Comparison of ENCODE assay signal across 26 cellular contexts in genomic region chr19:16335226-16335625, GRCh38.
"Had no signal": no experiment of that assay in that cellular context is flagged by ENCODE, and none has a peak within 500 bp of the region (broad histone marks: within the 10 kb centered on the region; RNA-seq: fewer than 3 reads in every experiment).

No MANE protein-coding gene starts in this region.

- H3K9me3 ChIP-seq: ascending aorta, SJCRH30 had no signal

- H3K4me3 ChIP-seq: ascending aorta, cardiac muscle cell, SJCRH30, SK-N-MC had no signal

- ATAC-seq: activated CD8-positive, alpha-beta T cell treated with anti-CD3 and anti-CD28 coated beads for 36 hours; activated naive CD8-positive, alpha-beta T cell treated with anti-CD3 and anti-CD28 coated beads, Interleukin-2, amount 50 U/mL, for 24 hours; activated T-cell treated with anti-CD3 and anti-CD28 coated beads, Interleukin-2, amount 50 U/mL, for 72 hours; activated T-helper 17 cell treated with anti-CD3 and anti-CD28 coated beads, Interleukin-2, amount 50 U/mL, for 72 hours; Panc1 had no signal

- H3K27me3 ChIP-seq: ascending aorta, cardiac muscle cell, SJCRH30 had no signal

- H3K27me3 Mint-ChIP-seq: activated naive CD8-positive, alpha-beta T cell; activated T-helper 17 cell treated with anti-CD3 and anti-CD28 coated beads, Interleukin-2, amount 50 U/mL, for 72 hours had no signal

- H3K27ac ChIP-seq: ascending aorta, cardiac muscle cell, SJCRH30, SK-N-MC, WERI-Rb-1 had no signal

- H3K36me3 Mint-ChIP-seq: activated naive CD8-positive, alpha-beta T cell had no signal

- H3K9me3 Mint-ChIP-seq: activated CD4-positive, alpha-beta T cell treated with anti-CD3 and anti-CD28 coated beads, Interleukin-2, amount 10 ng/mL, durations not matched to agents 24 days and 14 days; activated CD8-positive, alpha-beta T cell treated with anti-CD3 and anti-CD28 coated beads for 36 hours; activated naive CD4-positive, alpha-beta T cell treated with anti-CD3 and anti-CD28 coated beads, Interleukin-2, amount 10 ng/mL, durations not matched to agents 7 days and 5 days; activated naive CD8-positive, alpha-beta T cell treated with anti-CD3 and anti-CD28 coated beads, Interleukin-2, amount 50 U/mL, for 24 hours; activated T-cell treated with anti-CD3 and anti-CD28 coated beads, Interleukin-2, amount 50 U/mL, for 72 hours had no signal

- H3K27ac Mint-ChIP-seq: activated CD4-positive, alpha-beta T cell treated with anti-CD3 and anti-CD28 coated beads, Interleukin-2, amount 10 ng/mL, durations not matched to agents 24 days and 14 days; activated CD8-positive, alpha-beta T cell treated with anti-CD3 and anti-CD28 coated beads for 36 hours; activated naive CD4-positive, alpha-beta T cell treated with anti-CD3 and anti-CD28 coated beads, Interleukin-2, amount 10 ng/mL, durations not matched to agents 7 days and 5 days; activated naive CD8-positive, alpha-beta T cell; activated naive CD8-positive, alpha-beta T cell treated with anti-CD3 and anti-CD28 coated beads, Interleukin-2, amount 50 U/mL, for 24 hours; activated T-cell treated with anti-CD3 and anti-CD28 coated beads, Interleukin-2, amount 50 U/mL, for 72 hours had no signal

- H3K4me3 Mint-ChIP-seq: activated CD4-positive, alpha-beta T cell treated with anti-CD3 and anti-CD28 coated beads, Interleukin-2, amount 10 ng/mL, durations not matched to agents 24 days and 14 days; activated CD8-positive, alpha-beta T cell treated with anti-CD3 and anti-CD28 coated beads for 36 hours; activated naive CD4-positive, alpha-beta T cell treated with anti-CD3 and anti-CD28 coated beads, Interleukin-2, amount 10 ng/mL, durations not matched to agents 7 days and 5 days; activated naive CD8-positive, alpha-beta T cell; activated naive CD8-positive, alpha-beta T cell treated with anti-CD3 and anti-CD28 coated beads, Interleukin-2, amount 50 U/mL, for 24 hours; activated T-cell treated with anti-CD3 and anti-CD28 coated beads, Interleukin-2, amount 50 U/mL, for 72 hours; activated T-helper 17 cell treated with anti-CD3 and anti-CD28 coated beads, Interleukin-2, amount 50 U/mL, for 72 hours had no signal

- H3K36me3 ChIP-seq: ascending aorta, cardiac muscle cell, SJCRH30, WERI-Rb-1 had no signal

- DNase-seq: activated CD4-positive, alpha-beta T cell treated with anti-CD3 and anti-CD28 coated beads, Interleukin-2, amount 10 ng/mL, durations not matched to agents 24 days and 14 days; activated CD4-positive, alpha-beta T cell treated with anti-CD3 and anti-CD28 coated beads, Interleukin-2, amount 50 U/mL, for 4 hours; activated CD8-positive, alpha-beta T cell treated with anti-CD3 and anti-CD28 coated beads for 36 hours; activated naive CD4-positive, alpha-beta T cell treated with anti-CD3 and anti-CD28 coated beads, Interleukin-2, amount 10 ng/mL, durations not matched to agents 7 days and 5 days; activated naive CD8-positive, alpha-beta T cell treated with anti-CD3 and anti-CD28 coated beads, Interleukin-2, amount 50 U/mL, for 24 hours; activated T-cell treated with anti-CD3 and anti-CD28 coated beads, Interleukin-2, amount 50 U/mL, for 1 hour; activated T-cell treated with anti-CD3 and anti-CD28 coated beads, Interleukin-2, amount 50 U/mL, for 72 hours; Karpas-422; KBM-7; NCI-H1105; NCI-H1417 treated with DMSO at 0.1 percent for 48 hours; NCI-H187 treated with DMSO at 0.1 percent for 48 hours; NCI-H2081; NCI-H226; NCI-H446 treated with DMSO at 0.1 percent for 48 hours; NCI-H524; SHP77; SJCRH30; T1000; WERI-Rb-1 had no signal
